1 cellular context compared by ENCODE assay signal in genomic region chrX:100512471-100512870, GRCh38.
TF ChIP-seq lines count a peak whose summit lies in the region.

No MANE protein-coding gene starts in this region.

TF ChIP-seq in GM23338, 12 proteins besides CTCF, POLR2A, EP300 and RAD21 (continued from another document):
- TF ChIP-seq REST (IDR thresholded peaks at IDR 0.05; ENCODE audit: unreplicated experiment) (no peak), EZH2phosphoT487 (IDR thresholded peaks at IDR 0.05; ENCODE audit: unreplicated experiment) (no peak), NANOG (IDR thresholded peaks at IDR 0.05; ENCODE audit: borderline replicate concordance) (no peak), POLR2AphosphoS5 (IDR thresholded peaks at IDR 0.05; ENCODE audit: low read depth) (no peak), ETS1 (IDR thresholded peaks at IDR 0.05) (no peak)
